Comparison of ENCODE assay signal across 14 cellular contexts in genomic region chr3:52202384-52203077, GRCh38. TPM values are rescaled to one million over a fixed set of nuclear protein-coding genes. Genes with fewer than 3 reads are reported as not detected.
DNase-seq lines count a peak whose midpoint lies in the region; ATAC-seq and TF ChIP-seq lines count a peak whose summit lies in the region.
"Had no signal": no experiment of that assay in that cellular context is flagged by ENCODE, and none has a peak within 500 bp of the region (broad histone marks: within the 10 kb centered on the region; RNA-seq: fewer than 3 reads in every experiment).

No MANE protein-coding gene starts in this region.

- H3K27me3 Mint-ChIP-seq in IgD-negative memory B cell (no peaks in the 10 kb centered on the region), glutamatergic neuron (ENCODE audit: unreplicated experiment) (peaks cover 8% of the 10 kb centered on the region)
- no peaks in the 10 kb centered on the region for H3K27me3 Mint-ChIP-seq in activated T-helper 1 cell treated with anti-CD3 and anti-CD28 coated beads, Interleukin-12 subunit alpha, Interleukin-12 subunit beta, Interleukin-2, Interleukin-4 antibody, amounts not matched to agents 30 ng/mL and 10 ng/mL and 1 ng/mL, durations not matched to agents 14 hours and 24 hours and 36 hours (ENCODE audit: insufficient read depth)
- H3K27me3 Mint-ChIP-seq in naive thymus-derived CD4-positive, alpha-beta T cell: no peaks in the 10 kb centered on the region

- peak overlapping the region in 2 of 3 donors; percentile 63 to 78 for H3K27ac Mint-ChIP-seq in IgD-negative memory B cell
- peak overlapping the region; percentile 79 for H3K27ac Mint-ChIP-seq in activated T-helper 1 cell treated with anti-CD3 and anti-CD28 coated beads, Interleukin-12 subunit alpha, Interleukin-12 subunit beta, Interleukin-2, Interleukin-4 antibody, amounts not matched to agents 30 ng/mL and 10 ng/mL and 1 ng/mL, durations not matched to agents 14 hours and 24 hours and 36 hours
- peak overlapping the region in 1 of 9 donors; percentile 13 for H3K27ac Mint-ChIP-seq in naive thymus-derived CD4-positive, alpha-beta T cell
- no peak overlapping the region for H3K27ac Mint-ChIP-seq in glutamatergic neuron (ENCODE audit: unreplicated experiment)

- H3K4me3 ChIP-seq in naive thymus-derived CD4-positive, alpha-beta T cell (ENCODE audit: low read length): no peak overlapping the region
- H3K4me3 ChIP-seq in gastroesophageal sphincter: no peak overlapping the region

- no peak overlapping the region for H3K27ac ChIP-seq in naive thymus-derived CD4-positive, alpha-beta T cell (ENCODE audit: low read depth, low read length)
- H3K27ac ChIP-seq in gastroesophageal sphincter: no peak overlapping the region
- H3K27ac ChIP-seq: epithelial cell of prostate had no signal

- CTCF ChIA-PET in GM10248 (lab: Yijun Ruan, JAX): interaction anchor here (0.7 to 13.3 kb wide), 6 partner anchors 9 to 201 kb away, joined by 3 to 172 read pairs (median 8); no protein-coding TSS in a partner anchor
- CTCF ChIA-PET in naive thymus-derived CD4-positive, alpha-beta T cell (lab: Charles Lee): interaction anchor here (1.8 kb wide), 1 partner anchor 17 kb away, joined by 5 read pairs; no protein-coding TSS in a partner anchor

- POLR2A ChIA-PET in GM10248 (lab: Yijun Ruan, JAX): no interaction called here
- POLR2A ChIA-PET in naive thymus-derived CD4-positive, alpha-beta T cell (lab: Charles Lee): no interaction called here

- TF ChIP-seq POLR2A in gastroesophageal sphincter (IDR thresholded peaks at IDR 0.05): no peak

- peak; percentile 44 for DNase-seq in GM10248 (ENCODE audit: extremely low spot score)
- DNase-seq in activated T-helper 1 cell treated with anti-CD3 and anti-CD28 coated beads, Interleukin-12 subunit alpha, Interleukin-12 subunit beta, Interleukin-2, Interleukin-4 antibody, amounts not matched to agents 30 ng/mL and 10 ng/mL and 1 ng/mL, durations not matched to agents 14 hours and 24 hours and 36 hours (ENCODE audit: low spot score): no peak
- DNase-seq in naive thymus-derived CD4-positive, alpha-beta T cell: no peak
- no peak for DNase-seq in effector CD4-positive, alpha-beta T cell
- DNase-seq in glutamatergic neuron: no peak
- DNase-seq: activated CD8-positive, alpha-beta memory T cell treated with anti-CD3 and anti-CD28 coated beads, Interleukin-2, amount 50 U/mL, for 48 hours; NCI-H1048; NCI-H82 had no signal

- no peaks in the 10 kb centered on the region for H3K9me3 ChIP-seq in naive thymus-derived CD4-positive, alpha-beta T cell (ENCODE audit: control insufficient read depth in 2 of 3, low read length in 3 of 3)
- H3K9me3 ChIP-seq in gastroesophageal sphincter: no peaks in the 10 kb centered on the region

- peaks cover 3% of the 10 kb centered on the region for H3K36me3 Mint-ChIP-seq in IgD-negative memory B cell
- peaks cover 66% of the 10 kb centered on the region for H3K36me3 Mint-ChIP-seq in activated T-helper 1 cell treated with anti-CD3 and anti-CD28 coated beads, Interleukin-12 subunit alpha, Interleukin-12 subunit beta, Interleukin-2, Interleukin-4 antibody, amounts not matched to agents 30 ng/mL and 10 ng/mL and 1 ng/mL, durations not matched to agents 14 hours and 24 hours and 36 hours (ENCODE audit: low read depth)
- peaks cover 6 to 59% (median 39%) of the 10 kb centered on the region in 5 donors for H3K36me3 Mint-ChIP-seq in naive thymus-derived CD4-positive, alpha-beta T cell
- no peaks in the 10 kb centered on the region for H3K36me3 Mint-ChIP-seq in glutamatergic neuron (ENCODE audit: unreplicated experiment)

- TF ChIP-seq CTCF in GM10248 (IDR thresholded peaks at IDR 0.05; ENCODE audit: control extremely low read depth, extremely low read depth, low read depth, missing control alignments) (no peak), glutamatergic neuron (IDR thresholded peaks at IDR 0.05; ENCODE audit: partially characterized antibody, unreplicated experiment) (no peak), gastroesophageal sphincter (IDR thresholded peaks at IDR 0.05) (no peak)

- H3K9me3 Mint-ChIP-seq in IgD-negative memory B cell (no peaks in the 10 kb centered on the region), glutamatergic neuron (ENCODE audit: unreplicated experiment) (peaks cover under 1% of the 10 kb centered on the region)
- no peaks in the 10 kb centered on the region for H3K9me3 Mint-ChIP-seq in activated T-helper 1 cell treated with anti-CD3 and anti-CD28 coated beads, Interleukin-12 subunit alpha, Interleukin-12 subunit beta, Interleukin-2, Interleukin-4 antibody, amounts not matched to agents 30 ng/mL and 10 ng/mL and 1 ng/mL, durations not matched to agents 14 hours and 24 hours and 36 hours
- no peaks in the 10 kb centered on the region for H3K9me3 Mint-ChIP-seq in naive thymus-derived CD4-positive, alpha-beta T cell
- H3K9me3 Mint-ChIP-seq: brain, neural crest cell had no signal

- WGBS in gastroesophageal sphincter (ENCODE audit: low coverage in 1 of 2), 2 donors: 67 to 88% methylated on average over 2 to 4 of the region's 4 CpGs

- H3K4me1 ChIP-seq in naive thymus-derived CD4-positive, alpha-beta T cell (ENCODE audit: control insufficient read depth in 2 of 2, insufficient read depth in 2 of 2, low read length in 2 of 2): peaks cover 19 to 21% of the 10 kb centered on the region in 2 donors
- peaks cover 0 to 49% (median 3%) of the 10 kb centered on the region in 3 donors for H3K4me1 ChIP-seq in gastroesophageal sphincter

- H3K4me1 Mint-ChIP-seq in IgD-negative memory B cell (peaks cover 15 to 25% (median 18%) of the 10 kb centered on the region in 3 donors), glutamatergic neuron (ENCODE audit: low read depth, unreplicated experiment) (peaks cover 11% of the 10 kb centered on the region)
- H3K4me1 Mint-ChIP-seq in activated T-helper 1 cell treated with anti-CD3 and anti-CD28 coated beads, Interleukin-12 subunit alpha, Interleukin-12 subunit beta, Interleukin-2, Interleukin-4 antibody, amounts not matched to agents 30 ng/mL and 10 ng/mL and 1 ng/mL, durations not matched to agents 14 hours and 24 hours and 36 hours (ENCODE audit: low read depth): peaks cover 67% of the 10 kb centered on the region
- H3K4me1 Mint-ChIP-seq in naive thymus-derived CD4-positive, alpha-beta T cell: peaks cover 30 to 64% (median 41%) of the 10 kb centered on the region in 7 donors

- peaks cover 14 to 65% (median 29%) of the 10 kb centered on the region in 3 experiments for H3K36me3 ChIP-seq in naive thymus-derived CD4-positive, alpha-beta T cell (ENCODE audit: control insufficient read depth in 2 of 3, insufficient read depth in 3 of 3, low read length in 3 of 3)
- peaks cover 4 to 80% of the 10 kb centered on the region in 2 donors for H3K36me3 ChIP-seq in gastroesophageal sphincter

- TF ChIP-seq EP300 in gastroesophageal sphincter (IDR thresholded peaks at IDR 0.05): no peak

- peak; percentile 33 for ATAC-seq in naive thymus-derived CD4-positive, alpha-beta T cell
- ATAC-seq in gastroesophageal sphincter (no peak), GM19035 (IDR thresholded peaks at IDR 0.05; ENCODE audit: unreplicated experiment) (no peak)

- H3K4me3 Mint-ChIP-seq in IgD-negative memory B cell (peak overlapping the region in 2 of 4 donors; percentile 1 to 58), glutamatergic neuron (ENCODE audit: unreplicated experiment) (no peak overlapping the region)
- H3K4me3 Mint-ChIP-seq in activated T-helper 1 cell treated with anti-CD3 and anti-CD28 coated beads, Interleukin-12 subunit alpha, Interleukin-12 subunit beta, Interleukin-2, Interleukin-4 antibody, amounts not matched to agents 30 ng/mL and 10 ng/mL and 1 ng/mL, durations not matched to agents 14 hours and 24 hours and 36 hours: peak overlapping the region; percentile 19
- H3K4me3 Mint-ChIP-seq in naive thymus-derived CD4-positive, alpha-beta T cell: no peak overlapping the region
- H3K4me3 Mint-ChIP-seq: brain, neural crest cell had no signal

- no peaks in the 10 kb centered on the region for H3K27me3 ChIP-seq in naive thymus-derived CD4-positive, alpha-beta T cell (ENCODE audit: control insufficient read depth in 2 of 2, insufficient read depth in 2 of 2, low read length in 2 of 2)
- no peaks in the 10 kb centered on the region for H3K27me3 ChIP-seq in gastroesophageal sphincter

- intact Hi-C loops in activated T-helper 1 cell treated with anti-CD3 and anti-CD28 coated beads, Interleukin-12 subunit alpha, Interleukin-12 subunit beta, Interleukin-2, Interleukin-4 antibody, amounts not matched to agents 30 ng/mL and 10 ng/mL and 1 ng/mL, durations not matched to agents 14 hours and 24 hours and 36 hours (cut with micrococcal nuclease): no loop called here
- intact Hi-C loops in naive thymus-derived CD4-positive, alpha-beta T cell (cut with micrococcal nuclease): no loop called here

RNA-seq across cellular contexts. Expression of gene ALAS1, which starts 4.6 kb away (rescaled TPM):
- 24.8 TPM for polyA plus RNA-seq in IgD-negative memory B cell
- 105 and 110 TPM in 2 replicates for total RNA-seq in activated T-helper 1 cell treated with anti-CD3 and anti-CD28 coated beads, Interleukin-12 subunit alpha, Interleukin-12 subunit beta, Interleukin-2, Interleukin-4 antibody, amounts not matched to agents 30 ng/mL and 10 ng/mL and 1 ng/mL, durations not matched to agents 14 hours and 24 hours and 36 hours
- 10 to 100 TPM; 12.6 to 74.3 (median 27.4) TPM for total RNA-seq in naive thymus-derived CD4-positive, alpha-beta T cell
- polyA plus RNA-seq in naive thymus-derived CD4-positive, alpha-beta T cell: 10 to 100 TPM; 18.7 to 37.6 TPM
- total RNA-seq in glutamatergic neuron (ENCODE audit: unreplicated experiment) (41.7 TPM), gastroesophageal sphincter (10 to 100 TPM; 30.0 to 50.8 (median 35.8) TPM)

RNA-seq across cellular contexts. Expression of gene TLR9, which starts 22.9 kb away (rescaled TPM):
- 10.4 TPM for polyA plus RNA-seq in IgD-negative memory B cell
- total RNA-seq in activated T-helper 1 cell treated with anti-CD3 and anti-CD28 coated beads, Interleukin-12 subunit alpha, Interleukin-12 subunit beta, Interleukin-2, Interleukin-4 antibody, amounts not matched to agents 30 ng/mL and 10 ng/mL and 1 ng/mL, durations not matched to agents 14 hours and 24 hours and 36 hours: 0.47 TPM in 1 of 2 replicates, not detected in the other
- total RNA-seq in naive thymus-derived CD4-positive, alpha-beta T cell: 1 to 10 TPM in 3 of 5 experiments, under 1 TPM in 2; 0.27 to 2.5 (median 1.6) TPM
- under 1 TPM in 1 of 2 donors, not detected in 1; 0.16 TPM for polyA plus RNA-seq in naive thymus-derived CD4-positive, alpha-beta T cell
- 0.37 TPM for total RNA-seq in glutamatergic neuron (ENCODE audit: unreplicated experiment)
- total RNA-seq in gastroesophageal sphincter: not detected
- total RNA-seq: neural crest cell had no signal

RNA-seq across cellular contexts. Expression of gene TWF2, which starts 36.4 kb away (rescaled TPM):
- 108 TPM for polyA plus RNA-seq in IgD-negative memory B cell
- total RNA-seq in activated T-helper 1 cell treated with anti-CD3 and anti-CD28 coated beads, Interleukin-12 subunit alpha, Interleukin-12 subunit beta, Interleukin-2, Interleukin-4 antibody, amounts not matched to agents 30 ng/mL and 10 ng/mL and 1 ng/mL, durations not matched to agents 14 hours and 24 hours and 36 hours: 94.3 and 98.6 TPM in 2 replicates
- 100 to 1,000 TPM in 1 of 5 experiments, 10 to 100 TPM in 4; 38.7 to 110 (median 63.7) TPM for total RNA-seq in naive thymus-derived CD4-positive, alpha-beta T cell
- polyA plus RNA-seq in naive thymus-derived CD4-positive, alpha-beta T cell: 100 to 1,000 TPM; 104 to 147 TPM
- 45.5 TPM for total RNA-seq in glutamatergic neuron (ENCODE audit: unreplicated experiment)
- total RNA-seq in gastroesophageal sphincter: 10 to 100 TPM; 46.8 to 79.5 (median 69.2) TPM

RNA-seq across cellular contexts. Expression of gene PPM1M, which starts 43.0 kb away (rescaled TPM):
- 51.3 TPM for polyA plus RNA-seq in IgD-negative memory B cell
- 57.1 and 59.5 TPM in 2 replicates for total RNA-seq in activated T-helper 1 cell treated with anti-CD3 and anti-CD28 coated beads, Interleukin-12 subunit alpha, Interleukin-12 subunit beta, Interleukin-2, Interleukin-4 antibody, amounts not matched to agents 30 ng/mL and 10 ng/mL and 1 ng/mL, durations not matched to agents 14 hours and 24 hours and 36 hours
- total RNA-seq in naive thymus-derived CD4-positive, alpha-beta T cell: 10 to 100 TPM; 55.8 to 81.0 (median 74.5) TPM
- polyA plus RNA-seq in naive thymus-derived CD4-positive, alpha-beta T cell: 100 to 1,000 TPM in 1 of 2 donors, 10 to 100 TPM in 1; 68.8 to 135 TPM
- total RNA-seq in glutamatergic neuron (ENCODE audit: unreplicated experiment) (7.8 TPM), gastroesophageal sphincter (10 to 100 TPM; 20.3 to 36.6 (median 29.9) TPM)

RNA-seq across cellular contexts. Expression of gene POC1A, which starts 48.3 kb away (rescaled TPM):
- polyA plus RNA-seq in IgD-negative memory B cell: 1.2 TPM
- 20.3 and 24.9 TPM in 2 replicates for total RNA-seq in activated T-helper 1 cell treated with anti-CD3 and anti-CD28 coated beads, Interleukin-12 subunit alpha, Interleukin-12 subunit beta, Interleukin-2, Interleukin-4 antibody, amounts not matched to agents 30 ng/mL and 10 ng/mL and 1 ng/mL, durations not matched to agents 14 hours and 24 hours and 36 hours
- total RNA-seq in naive thymus-derived CD4-positive, alpha-beta T cell: 10 to 100 TPM in 1 of 5 experiments, 1 to 10 TPM in 2, under 1 TPM in 2; 0.58 to 19.7 (median 1.2) TPM
- polyA plus RNA-seq in naive thymus-derived CD4-positive, alpha-beta T cell: 1 to 10 TPM; 1.8 to 2.5 TPM
- 3.2 TPM for total RNA-seq in glutamatergic neuron (ENCODE audit: unreplicated experiment)
- 1 to 10 TPM in 2 of 4 donors, under 1 TPM in 2; 0.73 to 1.7 (median 0.93) TPM for total RNA-seq in gastroesophageal sphincter
